Comparison of ENCODE assay signal across 26 cellular contexts in genomic region chr4:10643600-10644425, GRCh38. TPM values are rescaled to one million over a fixed set of nuclear protein-coding genes. Genes with fewer than 3 reads are reported as not detected.
DNase-seq lines count a peak whose midpoint lies in the region; ATAC-seq, FAIRE-seq and TF ChIP-seq lines count a peak whose summit lies in the region.
"Had no signal": no experiment of that assay in that cellular context is flagged by ENCODE, and none has a peak within 500 bp of the region (broad histone marks: within the 10 kb centered on the region; RNA-seq: fewer than 3 reads in every experiment).

No MANE protein-coding gene starts in this region.

- H3K9ac ChIP-seq in keratinocyte (ENCODE audit: control insufficient read depth, extremely low read depth, insufficient read depth, low read length) = no peak overlapping the region

- no peaks in the 10 kb centered on the region for H3K36me3 Mint-ChIP-seq in activated CD4-positive, alpha-beta memory T cell treated with anti-CD3 and anti-CD28 coated beads, Interleukin-2, amount 10 ng/mL, durations not matched to agents 7 days and 5 days (ENCODE audit: low read depth)
- H3K36me3 Mint-ChIP-seq: CD14-positive monocyte had no signal

- peak; percentile 55 for FAIRE-seq in keratinocyte (lab: Jason Lieb, UNC)
- FAIRE-seq: D721Med, GM12891, GM18507, H54, K562, RCC 7860 had no signal

- H4K20me1 ChIP-seq in keratinocyte (ENCODE audit: control insufficient read depth, extremely low read depth, insufficient read depth, low read length) = no peaks in the 10 kb centered on the region

- H3K9me3 Mint-ChIP-seq in activated CD4-positive, alpha-beta memory T cell treated with anti-CD3 and anti-CD28 coated beads, Interleukin-2, amount 10 ng/mL, durations not matched to agents 7 days and 5 days = no peaks in the 10 kb centered on the region

- H3K36me3 ChIP-seq in keratinocyte (ENCODE audit: control insufficient read depth in 2 of 2, extremely low read depth in 1 of 2, insufficient read depth in 2 of 2, low read length in 2 of 2) = no peaks in the 10 kb centered on the region
- H3K36me3 ChIP-seq: SJSA1 had no signal

- no peaks in the 10 kb centered on the region for H3K27me3 ChIP-seq in keratinocyte (ENCODE audit: control insufficient read depth, extremely low read depth, insufficient read depth, low read length)
- H3K27me3 ChIP-seq: SJSA1 had no signal

- no peak for ATAC-seq in GM19035 (IDR thresholded peaks at IDR 0.05; ENCODE audit: unreplicated experiment)
- ATAC-seq: K562, Right ventricle myocardium inferior had no signal

- CTCF ChIA-PET in activated CD4-positive, alpha-beta memory T cell treated with anti-CD3 and anti-CD28 coated beads, Interleukin-2, amount 10 ng/mL, durations not matched to agents 7 days and 5 days (lab: Charles Lee) = no interaction called here

- no peak overlapping the region for H3K27ac Mint-ChIP-seq in activated CD4-positive, alpha-beta memory T cell treated with anti-CD3 and anti-CD28 coated beads, Interleukin-2, amount 10 ng/mL, durations not matched to agents 7 days and 5 days
- H3K27ac Mint-ChIP-seq: B cell, CD14-positive monocyte had no signal

- H3K9me1 ChIP-seq in keratinocyte (ENCODE audit: control insufficient read depth, extremely low read depth, insufficient read depth, low read length) = no peaks in the 10 kb centered on the region

- H3K79me2 ChIP-seq in keratinocyte (ENCODE audit: control insufficient read depth, insufficient read depth, low read length) = no peaks in the 10 kb centered on the region

- POLR2A ChIA-PET in activated CD4-positive, alpha-beta memory T cell treated with anti-CD3 and anti-CD28 coated beads, Interleukin-2, amount 10 ng/mL, durations not matched to agents 7 days and 5 days (lab: Charles Lee) = no interaction called here

- no peak overlapping the region for H2AFZ ChIP-seq in keratinocyte (ENCODE audit: control insufficient read depth, low read length)

- DNase-seq in COLO829 (ENCODE audit: low spot score) (peak; percentile 6), HT1080 (ENCODE audit: low read depth) (peak; percentile 77), keratinocyte (ENCODE audit: low read depth, low spot score) (no peak), Ammon's horn (ENCODE audit: low spot score) (no peak)
- DNase-seq in activated CD4-positive, alpha-beta memory T cell treated with anti-CD3 and anti-CD28 coated beads, Interleukin-2, amount 10 ng/mL, durations not matched to agents 7 days and 5 days = no peak
- no peak for DNase-seq in effector CD4-positive, alpha-beta T cell
- DNase-seq: NCI-H1092, NCI-H1436 treated with DMSO at 0.1 percent for 48 hours, NCI-H2029, NCI-H345, NCI-H524, NCI-H82 had no signal

- H3K4me2 ChIP-seq in keratinocyte (ENCODE audit: control insufficient read depth, extremely low read depth, insufficient read depth, low read depth, low read length) = no peak overlapping the region

- no peak overlapping the region for H3K4me3 ChIP-seq in keratinocyte (ENCODE audit: control insufficient read depth in 2 of 3, extremely low read depth in 1 of 3, insufficient read depth in 2 of 3, low read depth in 1 of 3, low read length in 3 of 3)
- H3K4me3 ChIP-seq: K562, SJSA1 had no signal

- no peak overlapping the region for H3K4me3 Mint-ChIP-seq in activated CD4-positive, alpha-beta memory T cell treated with anti-CD3 and anti-CD28 coated beads, Interleukin-2, amount 10 ng/mL, durations not matched to agents 7 days and 5 days
- H3K4me3 Mint-ChIP-seq: B cell, CD14-positive monocyte had no signal

- TF ChIP-seq CTCF in VCaP (conservative IDR thresholded peaks at IDR 0.05) (no peak), keratinocyte (optimal IDR thresholded peaks at IDR 0.05 in 1 of 3, IDR thresholded peaks at IDR 0.05 in 1 of 3, conservative IDR thresholded peaks at IDR 0.05 in 1 of 3; ENCODE audit: extremely low read depth in 1 of 3, insufficient read depth in 2 of 3, low read length in 3 of 3) (no peak)

- H3K27ac ChIP-seq in VCaP (peak overlapping the region; percentile 38; the same call in 1 of the 2 replicates), keratinocyte (ENCODE audit: control insufficient read depth, insufficient read depth, low read length) (no peak overlapping the region)
- H3K27ac ChIP-seq: SJSA1 had no signal

- H3K9me3 ChIP-seq in keratinocyte (ENCODE audit: control insufficient read depth, low read depth, low read length) = no peaks in the 10 kb centered on the region
- H3K9me3 ChIP-seq: SJSA1 had no signal

- dilution Hi-C loops in keratinocyte (cut with MboI; ENCODE audit: extremely low pct_ligation_motif_present, low sequenced_read_pairs) = no loop called here

- H3K27me3 Mint-ChIP-seq in activated CD4-positive, alpha-beta memory T cell treated with anti-CD3 and anti-CD28 coated beads, Interleukin-2, amount 10 ng/mL, durations not matched to agents 7 days and 5 days = no peaks in the 10 kb centered on the region
- H3K27me3 Mint-ChIP-seq: B cell had no signal

- H3K4me1 ChIP-seq in keratinocyte (ENCODE audit: control insufficient read depth, extremely low read depth, insufficient read depth, low read length) = peaks cover 6% of the 10 kb centered on the region

- no peaks in the 10 kb centered on the region for H3K4me1 Mint-ChIP-seq in activated CD4-positive, alpha-beta memory T cell treated with anti-CD3 and anti-CD28 coated beads, Interleukin-2, amount 10 ng/mL, durations not matched to agents 7 days and 5 days

RNA-seq across cellular contexts. Expression of gene CLNK, which starts 40.8 kb away (rescaled TPM):
- not detected in 2 replicates for total RNA-seq in HT1080 (2014; rRNA removed; shearing (Covaris generic))
- not detected in 2 replicates for polyA plus RNA-seq in HT1080 (2015; cell fraction: cytosol; rRNA removed)
- not detected in 2 replicates for polyA plus RNA-seq in HT1080 (2015; cell fraction: nucleus; rRNA removed)
- polyA plus RNA-seq in keratinocyte = not detected in 3 replicates
- not detected for polyA plus RNA-seq in keratinocyte (2011; ENCODE audit: low read depth)
- not detected in 2 replicates for polyA plus RNA-seq in keratinocyte (2011; cell fraction: cytosol; rRNA removed)
- not detected in 2 replicates for polyA plus RNA-seq in keratinocyte (2011; cell fraction: nucleus; rRNA removed)
- not detected in 2 replicates for polyA plus RNA-seq in keratinocyte (2012; ENCODE audit: low replicate concordance)
- polyA minus RNA-seq in keratinocyte = not detected in 3 replicates
- polyA minus RNA-seq in keratinocyte (2011; cell fraction: cytosol; rRNA and poly(A)+ RNA removed) = not detected
- not detected in 2 replicates for polyA minus RNA-seq in keratinocyte (2011; cell fraction: nucleus; rRNA and poly(A)+ RNA removed)
- under 1 TPM in 1 of 2 experiments, not detected in 1; 0.10 TPM for total RNA-seq in activated CD4-positive, alpha-beta memory T cell treated with anti-CD3 and anti-CD28 coated beads, Interleukin-2, amount 10 ng/mL, durations not matched to agents 7 days and 5 days
- total RNA-seq: A172, K562, LHCN-M2, Right ventricle myocardium inferior, SJSA1 had no signal
- polyA plus RNA-seq: CD14-positive monocyte, K562 had no signal

Comparison
In these comparisons a context has a peak if more than half of its experiments do, and no peak if none do; other contexts are left out.
1. DNase-seq: peak in COLO829 (single experiment) and HT1080 (single experiment); none in keratinocyte (single experiment), Ammon's horn (single experiment), activated CD4-positive, alpha-beta memory T cell treated with anti-CD3 and anti-CD28 coated beads, Interleukin-2, amount 10 ng/mL, durations not matched to agents 7 days and 5 days (single experiment) and effector CD4-positive, alpha-beta T cell (single experiment).